10 cellular contexts compared by ENCODE assay signal in the genomic region with DNA sequence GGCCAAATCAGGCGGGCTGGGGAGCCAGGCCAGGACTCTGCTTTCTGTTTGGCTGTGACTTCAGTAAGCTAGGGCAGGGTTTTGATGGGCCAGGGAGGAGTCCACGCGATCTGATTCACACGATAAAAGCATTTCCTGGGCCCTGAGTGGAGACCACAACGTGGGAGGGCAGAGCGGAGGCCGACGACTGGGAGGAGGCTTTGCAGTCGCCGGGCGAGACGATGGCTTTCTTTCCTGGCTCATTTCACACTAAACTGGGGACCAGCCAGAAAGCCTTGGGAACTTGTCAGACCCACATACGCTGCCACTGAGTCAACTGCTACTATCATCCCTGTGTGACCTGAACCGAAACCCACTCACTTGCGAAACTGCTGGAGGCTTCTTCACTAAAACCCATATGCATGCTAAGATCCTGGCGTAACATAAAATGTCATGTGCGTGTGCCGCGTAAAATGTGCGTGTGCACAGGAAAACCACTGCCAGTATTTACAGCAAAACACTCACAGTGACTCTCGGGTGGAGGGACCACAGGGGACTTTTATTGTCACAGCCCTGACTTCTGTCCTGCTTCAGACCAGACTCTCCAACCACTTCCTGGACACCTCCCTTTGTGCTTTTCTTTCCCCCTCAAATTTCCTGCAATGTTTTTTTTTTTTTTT. TPM values are rescaled to one million over a fixed set of nuclear protein-coding genes. Genes with fewer than 3 reads are reported as not detected.
DNase-seq lines count a peak whose midpoint lies in the region; ATAC-seq, FAIRE-seq and TF ChIP-seq lines count a peak whose summit lies in the region.
"Had no signal": no experiment of that assay in that cellular context is flagged by ENCODE, and none has a peak within 500 bp of the region (broad histone marks: within the 10 kb centered on the region; RNA-seq: fewer than 3 reads in every experiment).

No MANE protein-coding gene starts in this region.

- peak overlapping the region; percentile 79 for H3K4me3 Mint-ChIP-seq in activated naive CD8-positive, alpha-beta T cell treated with anti-CD3 and anti-CD28 coated beads, Interleukin-2, amount 10 ng/mL, durations not matched to agents 7 days and 5 days

- no peaks in the 10 kb centered on the region for H3K36me3 Mint-ChIP-seq in activated naive CD8-positive, alpha-beta T cell treated with anti-CD3 and anti-CD28 coated beads, Interleukin-2, amount 10 ng/mL, durations not matched to agents 7 days and 5 days

- TF ChIP-seq EP300 in HepG2 (IDR thresholded peaks at IDR 0.05; ENCODE audit: low read depth in 2 of 2, low read length in 2 of 2) (no peak), HepG2 (CRISPR knock-in tag; IDR thresholded peaks at IDR 0.05; ENCODE audit: borderline replicate concordance) (no peak)

- H3K9me3 ChIP-seq in HepG2 (ENCODE audit: low read length) (no peaks in the 10 kb centered on the region), PC-9 (ENCODE audit: insufficient read depth, low read depth) (no peaks in the 10 kb centered on the region)

- POLR2A ChIA-PET in activated naive CD8-positive, alpha-beta T cell treated with anti-CD3 and anti-CD28 coated beads, Interleukin-2, amount 10 ng/mL, durations not matched to agents 7 days and 5 days (lab: Charles Lee), result interaction anchor here (0.7 to 4.3 kb wide), 8 partner anchors 8 to 154 kb away, joined by 3 to 23 read pairs (median 4); a partner anchor contains a TSS
- POLR2A ChIA-PET in HepG2 (lab: Yijun Ruan, JAX) (interaction anchor here (0.8 kb wide), 1 partner anchor 13 kb away, joined by 3 read pairs; no protein-coding TSS in a partner anchor), PC-9 (lab: Charles Lee; ENCODE audit: unreplicated experiment) (no interaction called here)

- no peak overlapping the region for H3K9ac ChIP-seq in HepG2 (ENCODE audit: insufficient read depth, low read depth, low read length)

- H3K36me3 ChIP-seq in HepG2 (replicated peaks in 1 of 2; ENCODE audit: control insufficient read depth in 1 of 2, insufficient read depth in 2 of 2, low read length in 2 of 2), result no peaks in the 10 kb centered on the region
- H3K36me3 ChIP-seq in PC-9 (ENCODE audit: low read depth), result no peaks in the 10 kb centered on the region

- BruUV-seq in HepG2 (replicated peaks; lab: Mats Ljungman, UMichigan) (no TSS peak), PC-9 (replicated peaks; lab: Mats Ljungman, UMichigan) (no TSS peak)

- H3K9me2 ChIP-seq in PC-9 (ENCODE audit: insufficient read depth), result no peaks in the 10 kb centered on the region

- H3K27ac ChIP-seq in HepG2 (ENCODE audit: extremely low read length, insufficient read depth, low read length), result no peak overlapping the region
- no peak overlapping the region for H3K27ac ChIP-seq in PC-9
- H3K27ac ChIP-seq: C4-2B had no signal

- no peak for TF ChIP-seq CTCF in HepG2 (CRISPR knock-in tag; IDR thresholded peaks at IDR 0.05)
- no peak for TF ChIP-seq CTCF in PC-9 (conservative IDR thresholded peaks at IDR 0.05)

- H3K27me3 ChIP-seq in HepG2 (ENCODE audit: control insufficient read depth in 1 of 2, insufficient read depth in 2 of 2, low read length in 2 of 2) (peaks cover 11 to 61% of the 10 kb centered on the region in 2 experiments), PC-9 (ENCODE audit: insufficient read depth, low read depth) (no peaks in the 10 kb centered on the region)

- CTCF ChIA-PET in HepG2 (lab: Yijun Ruan, JAX; ENCODE audit: low intra/inter-chr PET ratio, low total read pairs), result no interaction called here
- CTCF ChIA-PET in PC-9 (lab: Charles Lee), result no interaction called here

- TF ChIP-seq RAD21 in HepG2 (CRISPR knock-in tag; IDR thresholded peaks at IDR 0.05), result no peak

- WGBS in HepG2 (ENCODE audit: low lambda C conversion rate), result 69% methylated on average over 21 of the region's 21 CpGs

- H3K4me3 ChIP-seq in HepG2 (replicated peaks in 1 of 3; ENCODE audit: insufficient read depth in 1 of 3, low read depth in 2 of 3, low read length in 3 of 3) (no peak overlapping the region), PC-9 (no peak overlapping the region)

- no peaks in the 10 kb centered on the region for H3K9me3 Mint-ChIP-seq in activated naive CD8-positive, alpha-beta T cell treated with anti-CD3 and anti-CD28 coated beads, Interleukin-2, amount 10 ng/mL, durations not matched to agents 7 days and 5 days

- H3K4me2 ChIP-seq in HepG2 (ENCODE audit: low read depth, low read length), result no peak overlapping the region
- no peak overlapping the region for H3K4me2 ChIP-seq in PC-9

- H4K20me1 ChIP-seq in HepG2 (ENCODE audit: insufficient read depth, low read length) (no peaks in the 10 kb centered on the region), PC-9 (ENCODE audit: insufficient read depth) (no peaks in the 10 kb centered on the region)

- H3K79me2 ChIP-seq in HepG2 (ENCODE audit: insufficient read depth, low read length), result no peaks in the 10 kb centered on the region
- H3K79me2 ChIP-seq in PC-9 (ENCODE audit: low read depth), result no peaks in the 10 kb centered on the region

- H3K4me1 ChIP-seq in HepG2 (ENCODE audit: insufficient read depth, low read length) (peaks cover 71% of the 10 kb centered on the region), PC-9 (replicated peaks; ENCODE audit: insufficient read depth) (no peaks in the 10 kb centered on the region)

- in situ Hi-C loops in HepG2 (cut with HindIII; ENCODE audit: extremely low pct_ligation_motif_present, low pct_unique_long_range_greater_than_20kb), result no loop called here

- H3F3A ChIP-seq in PC-9 (ENCODE audit: insufficient read depth, low read depth), result no peaks in the 10 kb centered on the region

- intact Hi-C loops in HepG2 (cut with micrococcal nuclease; ENCODE audit: unreplicated experiment), result no loop called here
- intact Hi-C loops in PC-9 (cut with micrococcal nuclease; ENCODE audit: unreplicated experiment), result no loop called here

- peak overlapping the region; percentile 97 for H3K27ac Mint-ChIP-seq in activated naive CD8-positive, alpha-beta T cell treated with anti-CD3 and anti-CD28 coated beads, Interleukin-2, amount 10 ng/mL, durations not matched to agents 7 days and 5 days

- no peak overlapping the region for H2AFZ ChIP-seq in HepG2 (ENCODE audit: low read length)
- H2AFZ ChIP-seq in PC-9, result no peak overlapping the region

- peaks cover 38% of the 10 kb centered on the region for H3K4me1 Mint-ChIP-seq in activated naive CD8-positive, alpha-beta T cell treated with anti-CD3 and anti-CD28 coated beads, Interleukin-2, amount 10 ng/mL, durations not matched to agents 7 days and 5 days

- peak; percentile 68 for DNase-seq in A172 (ENCODE audit: low spot score)
- DNase-seq in SW480 (ENCODE audit: low spot score), result peak; percentile 65
- peak; percentile 75 for DNase-seq in activated naive CD8-positive, alpha-beta T cell treated with anti-CD3 and anti-CD28 coated beads, Interleukin-2, amount 10 ng/mL, durations not matched to agents 7 days and 5 days
- DNase-seq in HepG2 (ENCODE audit: low spot score), result no peak
- peak; percentile 58 for DNase-seq in stimulated activated CD8-positive, alpha-beta memory T cell treated with anti-CD3 and anti-CD28 coated beads, Interleukin-12 subunit alpha, Interleukin-12 subunit beta, amount 100 ng/mL, for 24 hours (ENCODE audit: extremely low read depth)
- no peak for DNase-seq in PC-9

- ATAC-seq in GM21723 (IDR thresholded peaks at IDR 0.05; ENCODE audit: unreplicated experiment) (peak; percentile 56), HepG2 (no peak), GM19455 (IDR thresholded peaks at IDR 0.05; ENCODE audit: unreplicated experiment) (no peak)
- ATAC-seq in activated naive CD8-positive, alpha-beta T cell treated with anti-CD3 and anti-CD28 coated beads, Interleukin-2, amount 10 ng/mL, durations not matched to agents 7 days and 5 days (ENCODE audit: low read depth), result peak; percentile 84

- no peak for FAIRE-seq in HepG2 (lab: Jason Lieb, UNC)
- FAIRE-seq: colon had no signal

- H3K27me3 Mint-ChIP-seq in activated naive CD8-positive, alpha-beta T cell treated with anti-CD3 and anti-CD28 coated beads, Interleukin-2, amount 10 ng/mL, durations not matched to agents 7 days and 5 days, result peaks cover 3% of the 10 kb centered on the region

- no peak for TF ChIP-seq POLR2A in HepG2 (IDR thresholded peaks at IDR 0.05; ENCODE audit: insufficient read depth in 1 of 2, low read depth in 2 of 2, low read length in 2 of 2)

RNA-seq across cellular contexts. Expression of a gene that starts 14.2 kb away (rescaled TPM):
- 36.2 and 54.9 TPM in 2 replicates for total RNA-seq in A172 (2014; rRNA removed; shearing (Covaris generic))
- total RNA-seq in activated naive CD8-positive, alpha-beta T cell treated with anti-CD3 and anti-CD28 coated beads, Interleukin-2, amount 10 ng/mL, durations not matched to agents 7 days and 5 days, result 10 to 100 TPM; 65.1 to 67.2 TPM
- total RNA-seq in HepG2 (2016; rRNA removed; fragmentation: Illumina TruSeq; extraction: Trizol), result 4.2 and 7.8 TPM in 2 replicates
- total RNA-seq in HepG2 (2016; cell fraction: cytosol; rRNA removed; fragmentation: Illumina TruSeq; extraction: Trizol; ENCODE audit: low read depth), result 3.3 and 3.4 TPM in 2 replicates
- total RNA-seq in HepG2 (2016; cell fraction: insoluble cytoplasmic fraction; rRNA removed; fragmentation: Illumina TruSeq; extraction: Trizol), result 2.8 and 8.6 TPM in 2 replicates
- total RNA-seq in HepG2 (2016; cell fraction: membrane; rRNA removed; fragmentation: Illumina TruSeq; extraction: Trizol), result 3.2 and 3.5 TPM in 2 replicates
- 10.0 and 14.7 TPM in 2 replicates for total RNA-seq in HepG2 (2016; cell fraction: nucleus; rRNA removed; fragmentation: Illumina TruSeq; extraction: Trizol)
- polyA plus RNA-seq in HepG2 (2011; rRNA removed), result 24.2 and 27.6 TPM in 2 replicates
- 9.7 and 15.2 TPM in 2 replicates for polyA plus RNA-seq in HepG2 (2011; cell fraction: cytosol; rRNA removed)
- polyA plus RNA-seq in HepG2 (2011; cell fraction: nucleus; rRNA removed), result 96.1 and 124 TPM in 2 replicates
- 17.9 and 27.7 TPM in 2 replicates for polyA plus RNA-seq in HepG2 (2012)
- polyA plus RNA-seq in HepG2 (2016; cell fraction: cytosol; fragmentation: Illumina TruSeq; extraction: Trizol; ENCODE audit: low read depth), result 1.2 and 1.5 TPM in 2 replicates
- polyA plus RNA-seq in HepG2 (2016; cell fraction: insoluble cytoplasmic fraction; fragmentation: Illumina TruSeq; extraction: Trizol; ENCODE audit: low read depth), result 3.8 and 4.6 TPM in 2 replicates
- polyA plus RNA-seq in HepG2 (2016; cell fraction: membrane; fragmentation: Illumina TruSeq; extraction: Trizol; ENCODE audit: low read depth), result 2.0 and 3.1 TPM in 2 replicates
- polyA plus RNA-seq in HepG2 (2016; cell fraction: nucleus; fragmentation: Illumina TruSeq; extraction: Trizol; ENCODE audit: insufficient read depth, low read depth), result 23.9 and 27.3 TPM in 2 replicates
- 8.1 and 40.4 TPM in 2 replicates for polyA minus RNA-seq in HepG2 (2011; rRNA and poly(A)+ RNA removed; ENCODE audit: low replicate concordance)
- polyA minus RNA-seq in HepG2 (2011; cell fraction: cytosol; rRNA and poly(A)+ RNA removed), result 12.8 and 13.5 TPM in 2 replicates
- 26.5 and 30.6 TPM in 2 replicates for polyA minus RNA-seq in HepG2 (2011; cell fraction: nucleus; rRNA and poly(A)+ RNA removed)
- 39.6 and 51.6 TPM in 2 replicates for total RNA-seq in PC-9 (2021)

RNA-seq across cellular contexts. Expression of a gene that starts 22.1 kb away (rescaled TPM):
- total RNA-seq in A172 (2014; rRNA removed; shearing (Covaris generic)), result 0.05 and 1.1 TPM in 2 replicates
- total RNA-seq in activated naive CD8-positive, alpha-beta T cell treated with anti-CD3 and anti-CD28 coated beads, Interleukin-2, amount 10 ng/mL, durations not matched to agents 7 days and 5 days, result under 1 TPM in 1 of 2 experiments, not detected in 1; 0.37 TPM
- total RNA-seq in HepG2 (2016; rRNA removed; fragmentation: Illumina TruSeq; extraction: Trizol) (27.1 and 28.9 TPM in 2 replicates), PC-9 (2021) (0.93 and 1.1 TPM in 2 replicates)
- total RNA-seq in HepG2 (2016; cell fraction: cytosol; rRNA removed; fragmentation: Illumina TruSeq; extraction: Trizol; ENCODE audit: low read depth), result 5.2 and 8.2 TPM in 2 replicates
- 25.6 and 28.4 TPM in 2 replicates for total RNA-seq in HepG2 (2016; cell fraction: insoluble cytoplasmic fraction; rRNA removed; fragmentation: Illumina TruSeq; extraction: Trizol)
- 16.6 and 21.7 TPM in 2 replicates for total RNA-seq in HepG2 (2016; cell fraction: membrane; rRNA removed; fragmentation: Illumina TruSeq; extraction: Trizol)
- total RNA-seq in HepG2 (2016; cell fraction: nucleus; rRNA removed; fragmentation: Illumina TruSeq; extraction: Trizol), result 14.7 and 17.2 TPM in 2 replicates
- 18.9 and 23.3 TPM in 2 replicates for polyA plus RNA-seq in HepG2 (2011; rRNA removed)
- 19.3 and 25.5 TPM in 2 replicates for polyA plus RNA-seq in HepG2 (2011; cell fraction: cytosol; rRNA removed)
- 17.6 and 23.0 TPM in 2 replicates for polyA plus RNA-seq in HepG2 (2011; cell fraction: nucleus; rRNA removed)
- polyA plus RNA-seq in HepG2 (2012), result 20.2 and 20.5 TPM in 2 replicates
- 6.2 and 7.9 TPM in 2 replicates for polyA plus RNA-seq in HepG2 (2016; cell fraction: cytosol; fragmentation: Illumina TruSeq; extraction: Trizol; ENCODE audit: low read depth)
- polyA plus RNA-seq in HepG2 (2016; cell fraction: insoluble cytoplasmic fraction; fragmentation: Illumina TruSeq; extraction: Trizol; ENCODE audit: low read depth), result 28.7 and 30.6 TPM in 2 replicates
- polyA plus RNA-seq in HepG2 (2016; cell fraction: membrane; fragmentation: Illumina TruSeq; extraction: Trizol; ENCODE audit: low read depth), result 21.0 and 21.3 TPM in 2 replicates
- 24.9 and 26.1 TPM in 2 replicates for polyA plus RNA-seq in HepG2 (2016; cell fraction: nucleus; fragmentation: Illumina TruSeq; extraction: Trizol; ENCODE audit: insufficient read depth, low read depth)
- 0.26 and 16.8 TPM in 2 replicates for polyA minus RNA-seq in HepG2 (2011; rRNA and poly(A)+ RNA removed; ENCODE audit: low replicate concordance)
- 9.7 and 11.8 TPM in 2 replicates for polyA minus RNA-seq in HepG2 (2011; cell fraction: cytosol; rRNA and poly(A)+ RNA removed)
- polyA minus RNA-seq in HepG2 (2011; cell fraction: nucleus; rRNA and poly(A)+ RNA removed), result 12.9 and 17.7 TPM in 2 replicates

RNA-seq across cellular contexts. Expression of a gene that starts 24.4 kb away (rescaled TPM):
- not detected in 2 replicates for total RNA-seq in A172 (2014; rRNA removed; shearing (Covaris generic))
- total RNA-seq in activated naive CD8-positive, alpha-beta T cell treated with anti-CD3 and anti-CD28 coated beads, Interleukin-2, amount 10 ng/mL, durations not matched to agents 7 days and 5 days, result 1 to 10 TPM in 1 of 2 experiments, under 1 TPM in 1; 0.78 to 1.1 TPM
- total RNA-seq in HepG2 (2016; rRNA removed; fragmentation: Illumina TruSeq; extraction: Trizol), result 0.52 TPM in 1 of 2 replicates, not detected in the other
- total RNA-seq in HepG2 (2016; cell fraction: cytosol; rRNA removed; fragmentation: Illumina TruSeq; extraction: Trizol; ENCODE audit: low read depth), result not detected in 2 replicates
- 0.36 and 0.48 TPM in 2 replicates for total RNA-seq in HepG2 (2016; cell fraction: insoluble cytoplasmic fraction; rRNA removed; fragmentation: Illumina TruSeq; extraction: Trizol)
- total RNA-seq in HepG2 (2016; cell fraction: membrane; rRNA removed; fragmentation: Illumina TruSeq; extraction: Trizol), result not detected in 2 replicates
- total RNA-seq in HepG2 (2016; cell fraction: nucleus; rRNA removed; fragmentation: Illumina TruSeq; extraction: Trizol), result not detected in 2 replicates
- 0.35 and 0.51 TPM in 2 replicates for polyA plus RNA-seq in HepG2 (2011; rRNA removed)
- polyA plus RNA-seq in HepG2 (2011; cell fraction: cytosol; rRNA removed), result not detected in 2 replicates
- 0.06 TPM in 1 of 2 replicates, not detected in the other for polyA plus RNA-seq in HepG2 (2011; cell fraction: nucleus; rRNA removed)
- 0.61 and 0.71 TPM in 2 replicates for polyA plus RNA-seq in HepG2 (2012)
- polyA plus RNA-seq in HepG2 (2016; cell fraction: cytosol; fragmentation: Illumina TruSeq; extraction: Trizol; ENCODE audit: low read depth), result 0.25 TPM in 1 of 2 replicates, not detected in the other
- not detected in 2 replicates for polyA plus RNA-seq in HepG2 (2016; cell fraction: insoluble cytoplasmic fraction; fragmentation: Illumina TruSeq; extraction: Trizol; ENCODE audit: low read depth)
- not detected in 2 replicates for polyA plus RNA-seq in HepG2 (2016; cell fraction: membrane; fragmentation: Illumina TruSeq; extraction: Trizol; ENCODE audit: low read depth)
- polyA plus RNA-seq in HepG2 (2016; cell fraction: nucleus; fragmentation: Illumina TruSeq; extraction: Trizol; ENCODE audit: insufficient read depth, low read depth), result not detected in 2 replicates
- 0.70 TPM in 1 of 2 replicates, not detected in the other for polyA minus RNA-seq in HepG2 (2011; rRNA and poly(A)+ RNA removed; ENCODE audit: low replicate concordance)
- polyA minus RNA-seq in HepG2 (2011; cell fraction: cytosol; rRNA and poly(A)+ RNA removed), result not detected in 2 replicates
- not detected in 2 replicates for polyA minus RNA-seq in HepG2 (2011; cell fraction: nucleus; rRNA and poly(A)+ RNA removed)
- 2.6 and 2.7 TPM in 2 replicates for total RNA-seq in PC-9 (2021)

RNA-seq across cellular contexts. Expression of a gene that starts 48.0 kb away (rescaled TPM):
- total RNA-seq in A172 (2014; rRNA removed; shearing (Covaris generic)), result not detected in 2 replicates
- total RNA-seq in activated naive CD8-positive, alpha-beta T cell treated with anti-CD3 and anti-CD28 coated beads, Interleukin-2, amount 10 ng/mL, durations not matched to agents 7 days and 5 days, result not detected
- not detected in 2 replicates for total RNA-seq in HepG2 (2016; rRNA removed; fragmentation: Illumina TruSeq; extraction: Trizol)
- not detected in 2 replicates for total RNA-seq in HepG2 (2016; cell fraction: cytosol; rRNA removed; fragmentation: Illumina TruSeq; extraction: Trizol; ENCODE audit: low read depth)
- total RNA-seq in HepG2 (2016; cell fraction: insoluble cytoplasmic fraction; rRNA removed; fragmentation: Illumina TruSeq; extraction: Trizol), result not detected in 2 replicates
- total RNA-seq in HepG2 (2016; cell fraction: membrane; rRNA removed; fragmentation: Illumina TruSeq; extraction: Trizol), result not detected in 2 replicates
- total RNA-seq in HepG2 (2016; cell fraction: nucleus; rRNA removed; fragmentation: Illumina TruSeq; extraction: Trizol), result not detected in 2 replicates
- 0.03 and 0.07 TPM in 2 replicates for polyA plus RNA-seq in HepG2 (2011; rRNA removed)
- not detected in 2 replicates for polyA plus RNA-seq in HepG2 (2011; cell fraction: cytosol; rRNA removed)
- polyA plus RNA-seq in HepG2 (2011; cell fraction: nucleus; rRNA removed), result 0.23 and 0.42 TPM in 2 replicates
- 0.31 TPM in 1 of 2 replicates, not detected in the other for polyA plus RNA-seq in HepG2 (2012)
- polyA plus RNA-seq in HepG2 (2016; cell fraction: cytosol; fragmentation: Illumina TruSeq; extraction: Trizol; ENCODE audit: low read depth), result not detected in 2 replicates
- not detected in 2 replicates for polyA plus RNA-seq in HepG2 (2016; cell fraction: insoluble cytoplasmic fraction; fragmentation: Illumina TruSeq; extraction: Trizol; ENCODE audit: low read depth)
- not detected in 2 replicates for polyA plus RNA-seq in HepG2 (2016; cell fraction: membrane; fragmentation: Illumina TruSeq; extraction: Trizol; ENCODE audit: low read depth)
- not detected in 2 replicates for polyA plus RNA-seq in HepG2 (2016; cell fraction: nucleus; fragmentation: Illumina TruSeq; extraction: Trizol; ENCODE audit: insufficient read depth, low read depth)
- polyA minus RNA-seq in HepG2 (2011; rRNA and poly(A)+ RNA removed; ENCODE audit: low replicate concordance), result not detected in 2 replicates
- not detected in 2 replicates for polyA minus RNA-seq in HepG2 (2011; cell fraction: cytosol; rRNA and poly(A)+ RNA removed)
- not detected in 2 replicates for polyA minus RNA-seq in HepG2 (2011; cell fraction: nucleus; rRNA and poly(A)+ RNA removed)
- 0.65 TPM in 1 of 2 replicates, not detected in the other for total RNA-seq in PC-9 (2021)

Comparison
In these comparisons a context has a peak if more than half of its experiments do, and no peak if none do; other contexts are left out.
1. DNase-seq: peak in A172 (single experiment), SW480 (single experiment), activated naive CD8-positive, alpha-beta T cell treated with anti-CD3 and anti-CD28 coated beads, Interleukin-2, amount 10 ng/mL, durations not matched to agents 7 days and 5 days (single experiment) and stimulated activated CD8-positive, alpha-beta memory T cell treated with anti-CD3 and anti-CD28 coated beads, Interleukin-12 subunit alpha, Interleukin-12 subunit beta, amount 100 ng/mL, for 24 hours (single experiment); none in HepG2 (single experiment) and PC-9 (0 of 2).
2. ATAC-seq: peak in GM21723 (single experiment) and activated naive CD8-positive, alpha-beta T cell treated with anti-CD3 and anti-CD28 coated beads, Interleukin-2, amount 10 ng/mL, durations not matched to agents 7 days and 5 days (single experiment); none in HepG2 (single experiment) and GM19455 (single experiment).